In the genomic region with DNA sequence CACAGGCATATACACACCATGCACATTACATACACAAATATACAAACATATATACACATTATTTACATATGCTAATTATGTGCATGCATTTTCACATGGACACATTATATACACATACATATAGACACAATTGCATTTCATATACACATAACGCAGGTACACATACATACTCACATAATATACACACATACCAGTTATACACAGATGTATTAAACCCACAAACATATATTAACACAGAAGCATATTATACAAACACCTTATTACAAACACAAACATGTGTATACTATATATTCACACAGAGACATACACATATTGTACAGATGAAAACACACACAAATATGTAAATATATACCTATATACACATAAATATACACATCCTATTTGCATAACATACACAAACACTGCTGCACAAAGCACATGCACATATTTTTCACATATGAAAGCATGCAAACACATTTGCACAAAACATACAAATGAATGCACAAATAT, we compare ENCODE assay signal across 3 cellular contexts.
TF ChIP-seq lines count a peak whose summit lies in the region.

No MANE protein-coding gene starts in this region.

TF ChIP-seq in A549, 52 proteins besides CTCF, POLR2A, EP300 and RAD21:
- TF ChIP-seq MYC (IDR thresholded peaks at IDR 0.05; ENCODE audit: borderline replicate concordance, low read length) (no peak), RARB (CRISPR knock-in tag; IDR thresholded peaks at IDR 0.05) (no peak), SREBF2 (IDR thresholded peaks at IDR 0.05) (no peak), HEYL (CRISPR knock-in tag; IDR thresholded peaks at IDR 0.05) (no peak), MAFK (IDR thresholded peaks at IDR 0.05; ENCODE audit: partially characterized antibody) (no peak), NR3C1 (IDR thresholded peaks at IDR 0.05) (no peak), ZFP36 (IDR thresholded peaks at IDR 0.05; ENCODE audit: borderline replicate concordance, partially characterized antibody) (no peak), MAX (IDR thresholded peaks at IDR 0.05) (no peak)
- TF ChIP-seq, protein P1, sequence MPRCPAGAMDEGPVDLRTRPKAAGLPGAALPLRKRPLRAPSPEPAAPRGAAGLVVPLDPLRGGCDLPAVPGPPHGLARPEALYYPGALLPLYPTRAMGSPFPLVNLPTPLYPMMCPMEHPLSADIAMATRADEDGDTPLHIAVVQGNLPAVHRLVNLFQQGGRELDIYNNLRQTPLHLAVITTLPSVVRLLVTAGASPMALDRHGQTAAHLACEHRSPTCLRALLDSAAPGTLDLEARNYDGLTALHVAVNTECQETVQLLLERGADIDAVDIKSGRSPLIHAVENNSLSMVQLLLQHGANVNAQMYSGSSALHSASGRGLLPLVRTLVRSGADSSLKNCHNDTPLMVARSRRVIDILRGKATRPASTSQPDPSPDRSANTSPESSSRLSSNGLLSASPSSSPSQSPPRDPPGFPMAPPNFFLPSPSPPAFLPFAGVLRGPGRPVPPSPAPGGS (IDR thresholded peaks at IDR 0.05) = no peak
- TF ChIP-seq, protein P2, sequence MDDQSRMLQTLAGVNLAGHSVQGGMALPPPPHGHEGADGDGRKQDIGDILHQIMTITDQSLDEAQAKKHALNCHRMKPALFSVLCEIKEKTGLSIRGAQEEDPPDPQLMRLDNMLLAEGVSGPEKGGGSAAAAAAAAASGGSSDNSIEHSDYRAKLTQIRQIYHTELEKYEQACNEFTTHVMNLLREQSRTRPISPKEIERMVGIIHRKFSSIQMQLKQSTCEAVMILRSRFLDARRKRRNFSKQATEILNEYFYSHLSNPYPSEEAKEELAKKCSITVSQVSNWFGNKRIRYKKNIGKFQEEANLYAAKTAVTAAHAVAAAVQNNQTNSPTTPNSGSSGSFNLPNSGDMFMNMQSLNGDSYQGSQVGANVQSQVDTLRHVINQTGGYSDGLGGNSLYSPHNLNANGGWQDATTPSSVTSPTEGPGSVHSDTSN (IDR thresholded peaks at IDR 0.05) = no peak

TF ChIP-seq in IMR-90, 13 proteins besides CTCF, POLR2A, EP300 and RAD21:
- no peak for TF ChIP-seq RCOR1 (IDR thresholded peaks at IDR 0.05; ENCODE audit: insufficient replicate concordance, low read length)
- no peak for TF ChIP-seq CEBPB (IDR thresholded peaks at IDR 0.05; ENCODE audit: low read depth, low read length)
- TF ChIP-seq, protein P3, sequence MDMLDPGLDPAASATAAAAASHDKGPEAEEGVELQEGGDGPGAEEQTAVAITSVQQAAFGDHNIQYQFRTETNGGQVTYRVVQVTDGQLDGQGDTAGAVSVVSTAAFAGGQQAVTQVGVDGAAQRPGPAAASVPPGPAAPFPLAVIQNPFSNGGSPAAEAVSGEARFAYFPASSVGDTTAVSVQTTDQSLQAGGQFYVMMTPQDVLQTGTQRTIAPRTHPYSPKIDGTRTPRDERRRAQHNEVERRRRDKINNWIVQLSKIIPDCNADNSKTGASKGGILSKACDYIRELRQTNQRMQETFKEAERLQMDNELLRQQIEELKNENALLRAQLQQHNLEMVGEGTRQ (IDR thresholded peaks at IDR 0.05; ENCODE audit: low read depth, low read length) = no peak
- no peak for TF ChIP-seq MAZ (IDR thresholded peaks at IDR 0.05; ENCODE audit: borderline replicate concordance, low read depth, low read length)
- no peak for TF ChIP-seq RFX5 (IDR thresholded peaks at IDR 0.05; ENCODE audit: low read depth, low read length)
- no peak for TF ChIP-seq CHD1 (IDR thresholded peaks at IDR 0.05; ENCODE audit: low read depth, low read length)
- TF ChIP-seq, protein P4, sequence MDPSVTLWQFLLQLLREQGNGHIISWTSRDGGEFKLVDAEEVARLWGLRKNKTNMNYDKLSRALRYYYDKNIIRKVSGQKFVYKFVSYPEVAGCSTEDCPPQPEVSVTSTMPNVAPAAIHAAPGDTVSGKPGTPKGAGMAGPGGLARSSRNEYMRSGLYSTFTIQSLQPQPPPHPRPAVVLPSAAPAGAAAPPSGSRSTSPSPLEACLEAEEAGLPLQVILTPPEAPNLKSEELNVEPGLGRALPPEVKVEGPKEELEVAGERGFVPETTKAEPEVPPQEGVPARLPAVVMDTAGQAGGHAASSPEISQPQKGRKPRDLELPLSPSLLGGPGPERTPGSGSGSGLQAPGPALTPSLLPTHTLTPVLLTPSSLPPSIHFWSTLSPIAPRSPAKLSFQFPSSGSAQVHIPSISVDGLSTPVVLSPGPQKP (IDR thresholded peaks at IDR 0.05; ENCODE audit: borderline replicate concordance, low read depth, low read length) = no peak
- no peak for TF ChIP-seq MAFK (IDR thresholded peaks at IDR 0.05; ENCODE audit: low read depth, low read length)
- TF ChIP-seq NFE2L2 (IDR thresholded peaks at IDR 0.05; ENCODE audit: low read depth, low read length) = no peak
- TF ChIP-seq MXI1 (IDR thresholded peaks at IDR 0.05; ENCODE audit: borderline replicate concordance, low read depth, low read length) = no peak
- TF ChIP-seq FOS (IDR thresholded peaks at IDR 0.05; ENCODE audit: low read depth, low read length) = no peak
- TF ChIP-seq SMC3 (IDR thresholded peaks at IDR 0.05; ENCODE audit: low read depth, low read length) = no peak

TF ChIP-seq in H1, 55 proteins besides CTCF, POLR2A, EP300 and RAD21:
- TF ChIP-seq NANOG (IDR thresholded peaks at IDR 0.05; ENCODE audit: insufficient read depth, low read depth, low read length, poor library complexity, severe bottlenecking) = no peak
- TF ChIP-seq JUN (IDR thresholded peaks at IDR 0.05; ENCODE audit: low read depth, low read length) = no peak
- no peak for TF ChIP-seq TCF12 (IDR thresholded peaks at IDR 0.05; ENCODE audit: low read depth, low read length)
- TF ChIP-seq CHD2 (IDR thresholded peaks at IDR 0.05; ENCODE audit: low read length) = no peak
- TF ChIP-seq, protein P3 (IDR thresholded peaks at IDR 0.05; ENCODE audit: low read length) = no peak
- TF ChIP-seq BCL11A (IDR thresholded peaks at IDR 0.05; ENCODE audit: low read depth in 2 of 2, low read length in 2 of 2) = no peak
- no peak for TF ChIP-seq SP4 (IDR thresholded peaks at IDR 0.05; ENCODE audit: low read length)
- no peak for TF ChIP-seq CBX8 (IDR thresholded peaks at IDR 0.05; ENCODE audit: borderline replicate concordance, low read depth, low read length)
- TF ChIP-seq TAF7 (optimal IDR thresholded peaks at IDR 0.05; ENCODE audit: borderline replicate concordance, low read depth, low read length) = no peak
- no peak for TF ChIP-seq NRF1 (IDR thresholded peaks at IDR 0.05; ENCODE audit: low read depth, low read length)
- no peak for TF ChIP-seq KDM5A (IDR thresholded peaks at IDR 0.05; ENCODE audit: low read length)
- TF ChIP-seq, protein P5, sequence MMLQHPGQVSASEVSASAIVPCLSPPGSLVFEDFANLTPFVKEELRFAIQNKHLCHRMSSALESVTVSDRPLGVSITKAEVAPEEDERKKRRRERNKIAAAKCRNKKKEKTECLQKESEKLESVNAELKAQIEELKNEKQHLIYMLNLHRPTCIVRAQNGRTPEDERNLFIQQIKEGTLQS (IDR thresholded peaks at IDR 0.05; ENCODE audit: insufficient read depth, low read depth, low read length) = no peak
- TF ChIP-seq, protein P6, sequence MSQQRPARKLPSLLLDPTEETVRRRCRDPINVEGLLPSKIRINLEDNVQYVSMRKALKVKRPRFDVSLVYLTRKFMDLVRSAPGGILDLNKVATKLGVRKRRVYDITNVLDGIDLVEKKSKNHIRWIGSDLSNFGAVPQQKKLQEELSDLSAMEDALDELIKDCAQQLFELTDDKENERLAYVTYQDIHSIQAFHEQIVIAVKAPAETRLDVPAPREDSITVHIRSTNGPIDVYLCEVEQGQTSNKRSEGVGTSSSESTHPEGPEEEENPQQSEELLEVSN (IDR thresholded peaks at IDR 0.05) = no peak
- TF ChIP-seq CREB1 (IDR thresholded peaks at IDR 0.05) = no peak
- TF ChIP-seq RXRA (IDR thresholded peaks at IDR 0.05; ENCODE audit: insufficient read depth, low read depth, low read length) = no peak
- no peak for TF ChIP-seq SUZ12 (IDR thresholded peaks at IDR 0.05; ENCODE audit: low read length)
- no peak for TF ChIP-seq EGR1 (IDR thresholded peaks at IDR 0.05; ENCODE audit: borderline replicate concordance, low read depth, low read length)
- no peak for TF ChIP-seq CTBP2 (IDR thresholded peaks at IDR 0.05; ENCODE audit: borderline replicate concordance, insufficient read depth, insufficient read length, low read length)
TF ChIP-seq in H1: peak in this region for 0.
